Comparison of ENCODE assay signal across 10 cellular contexts in genomic region chr20:1830240-1830639, GRCh38.
DNase-seq lines count a peak whose midpoint lies in the region; ATAC-seq and TF ChIP-seq lines count a peak whose summit lies in the region.
"Had no signal": no experiment of that assay in that cellular context is flagged by ENCODE, and none has a peak within 500 bp of the region (broad histone marks: within the 10 kb centered on the region; RNA-seq: fewer than 3 reads in every experiment).

No MANE protein-coding gene starts in this region.

- H3K27me3 Mint-ChIP-seq in activated CD8-positive, alpha-beta memory T cell treated with anti-CD3 and anti-CD28 coated beads, Interleukin-2, amount 10 ng/mL, durations not matched to agents 7 days and 5 days = peaks cover 6% of the 10 kb centered on the region
- H3K27me3 Mint-ChIP-seq in CD4-positive, alpha-beta T cell = peaks cover 23% of the 10 kb centered on the region

- no peak overlapping the region for H3K27ac ChIP-seq in CD4-positive, alpha-beta T cell (ENCODE audit: low read depth, low read length)

- CTCF ChIA-PET in BJ (lab: Yijun Ruan, JAX) = interaction anchor here (0.9 to 1.8 kb wide), 3 partner anchors 13 to 28 kb away, joined by 3 to 7 read pairs (median 6); no protein-coding TSS in a partner anchor
- CTCF ChIA-PET in activated CD8-positive, alpha-beta memory T cell treated with anti-CD3 and anti-CD28 coated beads, Interleukin-2, amount 10 ng/mL, durations not matched to agents 7 days and 5 days (lab: Charles Lee) = no interaction called here
- CTCF ChIA-PET in CD4-positive, alpha-beta T cell (lab: Charles Lee) = no interaction called here

- intact Hi-C loops in CD4-positive, alpha-beta T cell (cut with DNase I, micrococcal nuclease) = no loop called here

- no peaks in the 10 kb centered on the region for H3K27me3 ChIP-seq in BJ (ENCODE audit: control insufficient read depth, insufficient read depth, low read length)
- peaks cover 6% of the 10 kb centered on the region for H3K27me3 ChIP-seq in CD4-positive, alpha-beta T cell (ENCODE audit: control insufficient read depth, insufficient read depth, low read length)

- POLR2A ChIA-PET in BJ (lab: Charles Lee) = interaction anchor here (0.6 kb wide), 1 partner anchor 30 kb away, joined by 3 read pairs; no protein-coding TSS in a partner anchor
- POLR2A ChIA-PET in CD4-positive, alpha-beta T cell (lab: Charles Lee) = no interaction called here

- no peak for ATAC-seq in activated CD8-positive, alpha-beta memory T cell treated with anti-CD3 and anti-CD28 coated beads, Interleukin-2, amount 10 ng/mL, durations not matched to agents 7 days and 5 days
- no peak for ATAC-seq in CD4-positive, alpha-beta T cell (ENCODE audit: poor library complexity)

- no peaks in the 10 kb centered on the region for H3K36me3 ChIP-seq in BJ (ENCODE audit: control insufficient read depth, insufficient read depth, low read length)

- H3K4me1 Mint-ChIP-seq in activated CD8-positive, alpha-beta memory T cell treated with anti-CD3 and anti-CD28 coated beads, Interleukin-2, amount 10 ng/mL, durations not matched to agents 7 days and 5 days = no peaks in the 10 kb centered on the region
- H3K4me1 Mint-ChIP-seq in CD4-positive, alpha-beta T cell (ENCODE audit: low read depth) = no peaks in the 10 kb centered on the region

- no peak overlapping the region for H3K4me3 Mint-ChIP-seq in activated CD8-positive, alpha-beta memory T cell treated with anti-CD3 and anti-CD28 coated beads, Interleukin-2, amount 10 ng/mL, durations not matched to agents 7 days and 5 days
- H3K4me3 Mint-ChIP-seq in CD4-positive, alpha-beta T cell = no peak overlapping the region

- H3K9me3 ChIP-seq in CD4-positive, alpha-beta T cell (ENCODE audit: control insufficient read depth, low read length) = no peaks in the 10 kb centered on the region

- TF ChIP-seq CTCF in BJ (IDR thresholded peaks at IDR 0.05; ENCODE audit: insufficient read depth, low read depth, low read length) (no peak), fibroblast of pulmonary artery (IDR thresholded peaks at IDR 0.05; ENCODE audit: low read length, missing control alignments) (no peak)
- no peak for TF ChIP-seq CTCF in CD4-positive, alpha-beta T cell (IDR thresholded peaks at IDR 0.05)

- DNase-seq in BJ (ENCODE audit: low read depth) = peak; percentile 83
- DNase-seq in RKO (ENCODE audit: low spot score) = peak; percentile 87
- peak; percentile 93 for DNase-seq in fibroblast of pulmonary artery (ENCODE audit: low read depth)
- peak; percentile 93 for DNase-seq in non-pigmented ciliary epithelial cell (ENCODE audit: low read depth)
- no peak for DNase-seq in activated CD8-positive, alpha-beta memory T cell treated with anti-CD3 and anti-CD28 coated beads, Interleukin-2, amount 10 ng/mL, durations not matched to agents 7 days and 5 days
- no peak for DNase-seq in NAMALWA (ENCODE audit: low spot score)
- no peak for DNase-seq in CD4-positive, alpha-beta T cell
- no peak for DNase-seq in activated naive CD4-positive, alpha-beta T cell treated with anti-CD3 and anti-CD28 coated beads, Interleukin-2, amount 50 U/mL, for 16 hours
- DNase-seq: activated T-cell treated with anti-CD3 and anti-CD28 coated beads for 4 hours, NCI-H2171 had no signal

- H3K9me3 Mint-ChIP-seq in activated CD8-positive, alpha-beta memory T cell treated with anti-CD3 and anti-CD28 coated beads, Interleukin-2, amount 10 ng/mL, durations not matched to agents 7 days and 5 days (ENCODE audit: low read depth) = no peaks in the 10 kb centered on the region
- H3K9me3 Mint-ChIP-seq in CD4-positive, alpha-beta T cell = peaks cover 2% of the 10 kb centered on the region

- no peak overlapping the region for H3K27ac Mint-ChIP-seq in activated CD8-positive, alpha-beta memory T cell treated with anti-CD3 and anti-CD28 coated beads, Interleukin-2, amount 10 ng/mL, durations not matched to agents 7 days and 5 days
- H3K27ac Mint-ChIP-seq in CD4-positive, alpha-beta T cell = no peak overlapping the region

- H3K4me3 ChIP-seq in BJ (ENCODE audit: low read depth, low read length) (no peak overlapping the region), fibroblast of pulmonary artery (replicated peaks; ENCODE audit: low read depth, low read length) (no peak overlapping the region)

- no peaks in the 10 kb centered on the region for H3K36me3 Mint-ChIP-seq in activated CD8-positive, alpha-beta memory T cell treated with anti-CD3 and anti-CD28 coated beads, Interleukin-2, amount 10 ng/mL, durations not matched to agents 7 days and 5 days
- no peaks in the 10 kb centered on the region for H3K36me3 Mint-ChIP-seq in CD4-positive, alpha-beta T cell (ENCODE audit: low read depth)

Comparison
In these comparisons a context has a peak if more than half of its experiments do, and no peak if none do; other contexts are left out.
1. DNase-seq: peak in BJ (single experiment), RKO (single experiment), fibroblast of pulmonary artery (single experiment) and non-pigmented ciliary epithelial cell (single experiment); none in activated CD8-positive, alpha-beta memory T cell treated with anti-CD3 and anti-CD28 coated beads, Interleukin-2, amount 10 ng/mL, durations not matched to agents 7 days and 5 days (single experiment), NAMALWA (single experiment), CD4-positive, alpha-beta T cell (0 of 10) and activated naive CD4-positive, alpha-beta T cell treated with anti-CD3 and anti-CD28 coated beads, Interleukin-2, amount 50 U/mL, for 16 hours (single experiment).